Comparison of ENCODE assay signal across 1 cellular context in the genomic region with DNA sequence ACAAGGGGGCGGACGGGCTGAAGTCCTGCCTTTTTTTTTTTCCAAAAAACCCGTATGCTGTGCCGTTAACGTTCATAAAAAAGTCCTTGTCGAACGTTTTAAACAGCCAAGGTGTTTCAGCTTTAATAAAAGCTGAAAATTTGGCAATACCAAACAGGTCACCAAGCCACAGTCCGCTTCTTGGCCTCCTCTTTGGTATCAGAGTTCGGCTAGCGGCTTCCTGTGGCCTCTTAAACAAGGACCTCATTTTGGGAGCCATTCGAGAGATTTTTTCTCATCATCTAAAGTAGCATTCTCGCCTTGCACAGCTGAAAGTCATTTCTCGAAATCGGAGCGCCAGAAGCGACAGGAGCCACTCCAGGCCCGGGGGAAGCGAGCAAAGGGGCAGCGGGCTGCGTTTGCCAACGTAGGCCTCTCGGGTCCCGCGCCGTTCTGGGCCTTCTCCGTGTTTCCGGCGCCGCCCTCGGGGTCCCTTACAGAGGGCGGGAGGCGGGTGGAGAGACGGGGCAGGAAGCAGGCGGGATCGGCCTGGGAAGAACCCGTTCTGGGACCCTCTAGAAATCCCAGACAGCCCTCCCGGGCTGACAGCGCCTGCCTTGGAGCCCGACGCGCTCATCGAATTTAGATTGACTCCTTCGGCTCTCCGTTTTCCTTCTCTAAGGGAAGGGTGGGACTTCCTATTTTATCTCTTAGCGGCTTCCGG.
TF ChIP-seq lines count a peak whose summit lies in the region.

No MANE protein-coding gene starts in this region.

TF ChIP-seq in HepG2, 621 proteins besides CTCF, POLR2A, EP300 and RAD21 (continued from another document):
- TF ChIP-seq, protein P1, sequence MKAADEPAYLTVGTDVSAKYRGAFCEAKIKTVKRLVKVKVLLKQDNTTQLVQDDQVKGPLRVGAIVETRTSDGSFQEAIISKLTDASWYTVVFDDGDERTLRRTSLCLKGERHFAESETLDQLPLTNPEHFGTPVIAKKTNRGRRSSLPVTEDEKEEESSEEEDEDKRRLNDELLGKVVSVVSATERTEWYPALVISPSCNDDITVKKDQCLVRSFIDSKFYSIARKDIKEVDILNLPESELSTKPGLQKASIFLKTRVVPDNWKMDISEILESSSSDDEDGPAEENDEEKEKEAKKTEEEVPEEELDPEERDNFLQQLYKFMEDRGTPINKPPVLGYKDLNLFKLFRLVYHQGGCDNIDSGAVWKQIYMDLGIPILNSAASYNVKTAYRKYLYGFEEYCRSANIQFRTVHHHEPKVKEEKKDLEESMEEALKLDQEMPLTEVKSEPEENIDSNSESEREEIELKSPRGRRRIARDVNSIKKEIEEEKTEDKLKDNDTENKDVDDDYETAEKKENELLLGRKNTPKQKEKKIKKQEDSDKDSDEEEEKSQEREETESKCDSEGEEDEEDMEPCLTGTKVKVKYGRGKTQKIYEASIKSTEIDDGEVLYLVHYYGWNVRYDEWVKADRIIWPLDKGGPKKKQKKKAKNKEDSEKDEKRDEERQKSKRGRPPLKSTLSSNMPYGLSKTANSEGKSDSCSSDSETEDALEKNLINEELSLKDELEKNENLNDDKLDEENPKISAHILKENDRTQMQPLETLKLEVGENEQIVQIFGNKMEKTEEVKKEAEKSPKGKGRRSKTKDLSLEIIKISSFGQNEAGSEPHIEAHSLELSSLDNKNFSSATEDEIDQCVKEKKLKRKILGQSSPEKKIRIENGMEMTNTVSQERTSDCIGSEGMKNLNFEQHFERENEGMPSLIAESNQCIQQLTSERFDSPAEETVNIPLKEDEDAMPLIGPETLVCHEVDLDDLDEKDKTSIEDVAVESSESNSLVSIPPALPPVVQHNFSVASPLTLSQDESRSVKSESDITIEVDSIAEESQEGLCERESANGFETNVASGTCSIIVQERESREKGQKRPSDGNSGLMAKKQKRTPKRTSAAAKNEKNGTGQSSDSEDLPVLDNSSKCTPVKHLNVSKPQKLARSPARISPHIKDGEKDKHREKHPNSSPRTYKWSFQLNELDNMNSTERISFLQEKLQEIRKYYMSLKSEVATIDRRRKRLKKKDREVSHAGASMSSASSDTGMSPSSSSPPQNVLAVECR (CRISPR knock-in tag; IDR thresholded peaks at IDR 0.05; ENCODE audit: borderline replicate concordance) = no peak
- TF ChIP-seq SRF (IDR thresholded peaks at IDR 0.05; ENCODE audit: low read depth, low read length) (no peak), KDM3A (CRISPR knock-in tag; IDR thresholded peaks at IDR 0.05; ENCODE audit: low read depth) (no peak), NFRKB (IDR thresholded peaks at IDR 0.05) (no peak), ZNF768 (CRISPR knock-in tag; IDR thresholded peaks at IDR 0.05) (peak; percentile 81; the same call in 1 of the 2 replicates), ZNF333 (CRISPR knock-in tag; IDR thresholded peaks at IDR 0.05; ENCODE audit: borderline replicate concordance) (0 out of 2 replicates have a peak, but pooled peaks have one; percentile 39), SNAPC2 (CRISPR knock-in tag; IDR thresholded peaks at IDR 0.05) (peak; percentile 58; the same call in 1 of the 2 replicates), RBM22 (optimal IDR thresholded peaks at IDR 0.05; ENCODE audit: low read length) (peak; percentile 58), ZNF232 (CRISPR knock-in tag; IDR thresholded peaks at IDR 0.05; ENCODE audit: borderline replicate concordance) (peak; percentile 65; the same call in 1 of the 2 replicates), YEATS2 (CRISPR knock-in tag; IDR thresholded peaks at IDR 0.05; ENCODE audit: borderline replicate concordance) (peak; percentile 83), CENPX (CRISPR knock-in tag; IDR thresholded peaks at IDR 0.05) (no peak), ZNF607 (CRISPR knock-in tag; IDR thresholded peaks at IDR 0.05; ENCODE audit: borderline replicate concordance) (no peak), ZNF501 (CRISPR knock-in tag; IDR thresholded peaks at IDR 0.05) (no peak), ZNF883 (CRISPR knock-in tag; IDR thresholded peaks at IDR 0.05; ENCODE audit: not compliant biosample characterization) (peak; percentile 66), STAT5B (CRISPR knock-in tag; IDR thresholded peaks at IDR 0.05) (no peak), MLLT10 (CRISPR knock-in tag; IDR thresholded peaks at IDR 0.05) (no peak), HNRNPUL1 (IDR thresholded peaks at IDR 0.05; ENCODE audit: low read depth, low read length) (no peak), ZSCAN31 (CRISPR knock-in tag; IDR thresholded peaks at IDR 0.05; ENCODE audit: low read depth) (0 out of 2 replicates have a peak, but pooled peaks have one; percentile 72), ZNF460 (CRISPR knock-in tag; IDR thresholded peaks at IDR 0.05; ENCODE audit: borderline replicate concordance) (0 out of 2 replicates have a peak, but pooled peaks have one; percentile 16), ZNF7 (CRISPR knock-in tag; IDR thresholded peaks at IDR 0.05) (no peak), TEAD3 (CRISPR knock-in tag; optimal IDR thresholded peaks at IDR 0.05; ENCODE audit: borderline replicate concordance) (no peak), ZNF441 (CRISPR knock-in tag; IDR thresholded peaks at IDR 0.05; ENCODE audit: borderline replicate concordance) (0 out of 2 replicates have a peak, but pooled peaks have one; percentile 63), ESRRA (CRISPR knock-in tag; IDR thresholded peaks at IDR 0.05; ENCODE audit: low read depth) (no peak), CAMTA2 (CRISPR knock-in tag; IDR thresholded peaks at IDR 0.05; ENCODE audit: borderline replicate concordance) (no peak), FOXO1 (CRISPR knock-in tag; IDR thresholded peaks at IDR 0.05) (peak; percentile 22; the same call in 1 of the 2 replicates), SAP130 (CRISPR knock-in tag; IDR thresholded peaks at IDR 0.05; ENCODE audit: low read depth) (peak; percentile 28; the same call in 1 of the 2 replicates), ZNF235 (CRISPR knock-in tag; IDR thresholded peaks at IDR 0.05; ENCODE audit: borderline replicate concordance) (no peak; the same call in 1 of the 2 replicates), SIX4 (CRISPR knock-in tag; IDR thresholded peaks at IDR 0.05) (no peak), TP53 (CRISPR knock-in tag; conservative IDR thresholded peaks at IDR 0.05) (no peak)
- TF ChIP-seq, protein P2, sequence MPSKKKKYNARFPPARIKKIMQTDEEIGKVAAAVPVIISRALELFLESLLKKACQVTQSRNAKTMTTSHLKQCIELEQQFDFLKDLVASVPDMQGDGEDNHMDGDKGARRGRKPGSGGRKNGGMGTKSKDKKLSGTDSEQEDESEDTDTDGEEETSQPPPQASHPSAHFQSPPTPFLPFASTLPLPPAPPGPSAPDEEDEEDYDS (CRISPR knock-in tag; IDR thresholded peaks at IDR 0.05) = no peak
- TF ChIP-seq, protein P3, sequence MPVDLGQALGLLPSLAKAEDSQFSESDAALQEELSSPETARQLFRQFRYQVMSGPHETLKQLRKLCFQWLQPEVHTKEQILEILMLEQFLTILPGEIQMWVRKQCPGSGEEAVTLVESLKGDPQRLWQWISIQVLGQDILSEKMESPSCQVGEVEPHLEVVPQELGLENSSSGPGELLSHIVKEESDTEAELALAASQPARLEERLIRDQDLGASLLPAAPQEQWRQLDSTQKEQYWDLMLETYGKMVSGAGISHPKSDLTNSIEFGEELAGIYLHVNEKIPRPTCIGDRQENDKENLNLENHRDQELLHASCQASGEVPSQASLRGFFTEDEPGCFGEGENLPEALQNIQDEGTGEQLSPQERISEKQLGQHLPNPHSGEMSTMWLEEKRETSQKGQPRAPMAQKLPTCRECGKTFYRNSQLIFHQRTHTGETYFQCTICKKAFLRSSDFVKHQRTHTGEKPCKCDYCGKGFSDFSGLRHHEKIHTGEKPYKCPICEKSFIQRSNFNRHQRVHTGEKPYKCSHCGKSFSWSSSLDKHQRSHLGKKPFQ (CRISPR knock-in tag; IDR thresholded peaks at IDR 0.05; ENCODE audit: insufficient replicate concordance) = no peak
- TF ChIP-seq, protein P4, sequence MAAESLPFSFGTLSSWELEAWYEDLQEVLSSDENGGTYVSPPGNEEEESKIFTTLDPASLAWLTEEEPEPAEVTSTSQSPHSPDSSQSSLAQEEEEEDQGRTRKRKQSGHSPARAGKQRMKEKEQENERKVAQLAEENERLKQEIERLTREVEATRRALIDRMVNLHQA (CRISPR knock-in tag; IDR thresholded peaks at IDR 0.05) = no peak
- TF ChIP-seq, protein P5, sequence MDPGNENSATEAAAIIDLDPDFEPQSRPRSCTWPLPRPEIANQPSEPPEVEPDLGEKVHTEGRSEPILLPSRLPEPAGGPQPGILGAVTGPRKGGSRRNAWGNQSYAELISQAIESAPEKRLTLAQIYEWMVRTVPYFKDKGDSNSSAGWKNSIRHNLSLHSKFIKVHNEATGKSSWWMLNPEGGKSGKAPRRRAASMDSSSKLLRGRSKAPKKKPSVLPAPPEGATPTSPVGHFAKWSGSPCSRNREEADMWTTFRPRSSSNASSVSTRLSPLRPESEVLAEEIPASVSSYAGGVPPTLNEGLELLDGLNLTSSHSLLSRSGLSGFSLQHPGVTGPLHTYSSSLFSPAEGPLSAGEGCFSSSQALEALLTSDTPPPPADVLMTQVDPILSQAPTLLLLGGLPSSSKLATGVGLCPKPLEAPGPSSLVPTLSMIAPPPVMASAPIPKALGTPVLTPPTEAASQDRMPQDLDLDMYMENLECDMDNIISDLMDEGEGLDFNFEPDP (CRISPR knock-in tag; conservative IDR thresholded peaks at IDR 0.05) = no peak
- TF ChIP-seq, protein P6, sequence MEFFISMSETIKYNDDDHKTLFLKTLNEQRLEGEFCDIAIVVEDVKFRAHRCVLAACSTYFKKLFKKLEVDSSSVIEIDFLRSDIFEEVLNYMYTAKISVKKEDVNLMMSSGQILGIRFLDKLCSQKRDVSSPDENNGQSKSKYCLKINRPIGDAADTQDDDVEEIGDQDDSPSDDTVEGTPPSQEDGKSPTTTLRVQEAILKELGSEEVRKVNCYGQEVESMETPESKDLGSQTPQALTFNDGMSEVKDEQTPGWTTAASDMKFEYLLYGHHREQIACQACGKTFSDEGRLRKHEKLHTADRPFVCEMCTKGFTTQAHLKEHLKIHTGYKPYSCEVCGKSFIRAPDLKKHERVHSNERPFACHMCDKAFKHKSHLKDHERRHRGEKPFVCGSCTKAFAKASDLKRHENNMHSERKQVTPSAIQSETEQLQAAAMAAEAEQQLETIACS (CRISPR knock-in tag; IDR thresholded peaks at IDR 0.05) = no peak
- TF ChIP-seq, protein P7, sequence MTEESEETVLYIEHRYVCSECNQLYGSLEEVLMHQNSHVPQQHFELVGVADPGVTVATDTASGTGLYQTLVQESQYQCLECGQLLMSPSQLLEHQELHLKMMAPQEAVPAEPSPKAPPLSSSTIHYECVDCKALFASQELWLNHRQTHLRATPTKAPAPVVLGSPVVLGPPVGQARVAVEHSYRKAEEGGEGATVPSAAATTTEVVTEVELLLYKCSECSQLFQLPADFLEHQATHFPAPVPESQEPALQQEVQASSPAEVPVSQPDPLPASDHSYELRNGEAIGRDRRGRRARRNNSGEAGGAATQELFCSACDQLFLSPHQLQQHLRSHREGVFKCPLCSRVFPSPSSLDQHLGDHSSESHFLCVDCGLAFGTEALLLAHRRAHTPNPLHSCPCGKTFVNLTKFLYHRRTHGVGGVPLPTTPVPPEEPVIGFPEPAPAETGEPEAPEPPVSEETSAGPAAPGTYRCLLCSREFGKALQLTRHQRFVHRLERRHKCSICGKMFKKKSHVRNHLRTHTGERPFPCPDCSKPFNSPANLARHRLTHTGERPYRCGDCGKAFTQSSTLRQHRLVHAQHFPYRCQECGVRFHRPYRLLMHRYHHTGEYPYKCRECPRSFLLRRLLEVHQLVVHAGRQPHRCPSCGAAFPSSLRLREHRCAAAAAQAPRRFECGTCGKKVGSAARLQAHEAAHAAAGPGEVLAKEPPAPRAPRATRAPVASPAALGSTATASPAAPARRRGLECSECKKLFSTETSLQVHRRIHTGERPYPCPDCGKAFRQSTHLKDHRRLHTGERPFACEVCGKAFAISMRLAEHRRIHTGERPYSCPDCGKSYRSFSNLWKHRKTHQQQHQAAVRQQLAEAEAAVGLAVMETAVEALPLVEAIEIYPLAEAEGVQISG (CRISPR knock-in tag; IDR thresholded peaks at IDR 0.05) = no peak; the same call in 1 of the 2 replicates
- TF ChIP-seq, protein P8, sequence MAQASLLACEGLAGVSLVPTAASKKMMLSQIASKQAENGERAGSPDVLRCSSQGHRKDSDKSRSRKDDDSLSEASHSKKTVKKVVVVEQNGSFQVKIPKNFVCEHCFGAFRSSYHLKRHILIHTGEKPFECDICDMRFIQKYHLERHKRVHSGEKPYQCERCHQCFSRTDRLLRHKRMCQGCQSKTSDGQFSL (CRISPR knock-in tag; IDR thresholded peaks at IDR 0.05) = no peak
